In genomic region chrX:123764967-123765871, GRCh38 we compare ENCODE assay signal across 8 cellular contexts. TPM values are rescaled to one million over a fixed set of nuclear protein-coding genes. Genes with fewer than 3 reads are reported as not detected.
DNase-seq lines count a peak whose midpoint lies in the region; ATAC-seq and TF ChIP-seq lines count a peak whose summit lies in the region.

No MANE protein-coding gene starts in this region.

- peak; percentile 95 for ATAC-seq in HG02678 (IDR thresholded peaks at IDR 0.05; ENCODE audit: unreplicated experiment)

- no peak overlapping the region for H3K9ac ChIP-seq in parathyroid adenoma

- H3K36me3 ChIP-seq in parathyroid adenoma (ENCODE audit: control insufficient read depth, insufficient read depth, low read length), result no peaks in the 10 kb centered on the region

- TF ChIP-seq CTCF in GM12865 (IDR thresholded peaks at IDR 0.05; ENCODE audit: insufficient read depth, low read depth, low read length, missing control alignments) (no peak), parathyroid adenoma (IDR thresholded peaks at IDR 0.05) (no peak)

- H3K79me2 ChIP-seq in parathyroid adenoma, result no peaks in the 10 kb centered on the region

- peak overlapping the region; percentile 80 for H3K27ac ChIP-seq in parathyroid adenoma

- H3K27me3 ChIP-seq in parathyroid adenoma (ENCODE audit: control insufficient read depth, insufficient read depth, low read length), result no peaks in the 10 kb centered on the region

- H3K4me2 ChIP-seq in parathyroid adenoma (ENCODE audit: low read length), result peak overlapping the region; percentile 50

- H3K9me3 ChIP-seq in parathyroid adenoma (ENCODE audit: control insufficient read depth, low read length), result no peaks in the 10 kb centered on the region

- H3K4me3 ChIP-seq in GM12865 (ENCODE audit: low read depth, low read length) (peak overlapping the region; percentile 60), parathyroid adenoma (ENCODE audit: low read depth, low read length) (peak overlapping the region; percentile 36)

- H3K4me1 ChIP-seq in parathyroid adenoma, result no peaks in the 10 kb centered on the region

- H2AFZ ChIP-seq in parathyroid adenoma, result peak overlapping the region; percentile 90

- intact Hi-C loops in cardiac septum (cut with DNase I), result no loop called here

- peak; percentile 83 for DNase-seq in GM12865 (ENCODE audit: low read depth)
- peak; percentile 82 for DNase-seq in NCI-H1105 (lab: John Stamatoyannopoulos, UW)
- DNase-seq in SKM-1 treated with dmso at 0.1 percent for 144 hours (lab: John Stamatoyannopoulos, UW; ENCODE audit: unreplicated experiment), result peak; percentile 85
- peak; percentile 18 for DNase-seq in activated naive CD8-positive, alpha-beta T cell treated with anti-CD3 and anti-CD28 coated beads, Interleukin-2, amount 50 U/mL, for 16 hours (ENCODE audit: low read depth, low spot score)
- peak; percentile 92 for DNase-seq in cardiac septum (ENCODE audit: low spot score)
- DNase-seq in ureter (ENCODE audit: low spot score), result peak; percentile 87

RNA-seq across cellular contexts. Expression of gene THOC2, which starts 32.4 kb away (rescaled TPM):
- 27.8 TPM for total RNA-seq in cardiac septum
- total RNA-seq in ureter, result 108 TPM

Comparison
In these comparisons a context has a peak if more than half of its experiments do, and no peak if none do; other contexts are left out.
1. Peak in every context shown above with its lines: DNase-seq, ATAC-seq, H3K4me3 ChIP-seq and H3K27ac ChIP-seq.
2. DNase-seq: peak in every context shown above with its lines; median percentile 92 in cardiac septum; 87 in ureter; 85 in SKM-1 treated with dmso at 0.1 percent for 144 hours; 83 in GM12865; 82 in NCI-H1105; 18 in activated naive CD8-positive, alpha-beta T cell treated with anti-CD3 and anti-CD28 coated beads, Interleukin-2, amount 50 U/mL, for 16 hours.